In the genomic region with DNA sequence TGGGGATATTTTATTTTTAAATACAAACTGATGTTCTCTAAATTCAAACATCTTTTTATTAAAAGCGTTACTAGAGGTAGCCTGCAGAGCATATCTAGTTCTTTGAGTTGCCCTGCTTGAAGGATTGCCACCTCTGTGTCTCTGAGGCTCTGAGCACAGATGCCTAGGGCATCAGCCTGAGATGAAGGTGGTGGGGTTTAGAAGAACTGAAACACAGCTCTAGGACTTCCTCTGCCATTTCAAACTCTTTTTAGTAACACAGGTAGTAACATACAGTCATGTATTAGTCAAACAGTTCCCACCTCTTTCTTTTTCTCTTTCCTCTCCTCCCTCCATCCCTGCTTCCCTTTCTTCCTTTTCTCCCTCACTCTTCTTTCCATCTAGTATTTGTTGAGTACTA, we compare ENCODE assay signal across 12 cellular contexts. TPM values are rescaled to one million over a fixed set of nuclear protein-coding genes. Genes with fewer than 3 reads are reported as not detected.
A peak's percentile ranks its signal among the peaks of the same experiment; 100 is the strongest.
DNase-seq lines count a peak whose midpoint lies in the region; ATAC-seq and TF ChIP-seq lines count a peak whose summit lies in the region.
"Had no signal": no experiment of that assay in that cellular context is flagged by ENCODE, and none has a peak within 500 bp of the region (broad histone marks: within the 10 kb centered on the region; RNA-seq: fewer than 3 reads in every experiment).

No MANE protein-coding gene starts in this region.

- peaks cover 44% of the 10 kb centered on the region for H3K36me3 Mint-ChIP-seq in neural progenitor cell

- H3K9ac ChIP-seq in neural progenitor cell = no peak overlapping the region

- H3K4me3 Mint-ChIP-seq in neural progenitor cell = no peak overlapping the region
- H3K4me3 Mint-ChIP-seq: stimulated activated effector memory CD8-positive, alpha-beta T cell treated with anti-CD3 and anti-CD28 coated beads, Interleukin-12 subunit alpha, Interleukin-12 subunit beta, amount 100 ng/mL, for 72 hours had no signal

- no peaks in the 10 kb centered on the region for H4K20me1 ChIP-seq in neural progenitor cell (ENCODE audit: low read depth)

- no peaks in the 10 kb centered on the region for H3K9me3 Mint-ChIP-seq in neural progenitor cell
- H3K9me3 Mint-ChIP-seq: stimulated activated effector memory CD8-positive, alpha-beta T cell treated with anti-CD3 and anti-CD28 coated beads, Interleukin-12 subunit alpha, Interleukin-12 subunit beta, amount 100 ng/mL, for 72 hours had no signal

- no peaks in the 10 kb centered on the region for H3K4me1 ChIP-seq in neural progenitor cell

- H3K4me1 Mint-ChIP-seq in neural progenitor cell = peaks cover 39% of the 10 kb centered on the region

- no peaks in the 10 kb centered on the region for H3K27me3 ChIP-seq in neural progenitor cell

- no peak overlapping the region for H3K4me2 ChIP-seq in neural progenitor cell

- no peaks in the 10 kb centered on the region for H3K79me2 ChIP-seq in neural progenitor cell (ENCODE audit: low read depth)

- no peak overlapping the region for H3K27ac ChIP-seq in neural progenitor cell
- H3K27ac ChIP-seq: WERI-Rb-1 had no signal

- H2AFZ ChIP-seq in neural progenitor cell (replicated peaks) = no peak overlapping the region

- H3K4me3 ChIP-seq in neural progenitor cell = no peak overlapping the region

- ATAC-seq in GM18909 (IDR thresholded peaks at IDR 0.05; ENCODE audit: poor library complexity, unreplicated experiment) (peak; percentile 87), GM21576 (IDR thresholded peaks at IDR 0.05; ENCODE audit: unreplicated experiment) (peak; percentile 91), HG03108 (IDR thresholded peaks at IDR 0.05; ENCODE audit: unreplicated experiment) (peak; percentile 80)
- ATAC-seq: Right ventricle myocardium inferior; stimulated activated effector memory CD8-positive, alpha-beta T cell treated with anti-CD3 and anti-CD28 coated beads, Interleukin-12 subunit alpha, Interleukin-12 subunit beta, amount 100 ng/mL, for 72 hours had no signal

- H3K9me3 ChIP-seq in neural progenitor cell (ENCODE audit: low read depth) = no peaks in the 10 kb centered on the region

- H3F3A ChIP-seq in neural progenitor cell (ENCODE audit: low read depth) = no peaks in the 10 kb centered on the region

- H3K27me3 Mint-ChIP-seq in neural progenitor cell (ENCODE audit: insufficient read depth, low read depth) = no peaks in the 10 kb centered on the region

- H3K27ac Mint-ChIP-seq in neural progenitor cell = peak overlapping the region; percentile 77
- H3K27ac Mint-ChIP-seq: stimulated activated effector memory CD8-positive, alpha-beta T cell treated with anti-CD3 and anti-CD28 coated beads, Interleukin-12 subunit alpha, Interleukin-12 subunit beta, amount 100 ng/mL, for 72 hours had no signal

- no peak for TF ChIP-seq CTCF in neural progenitor cell (IDR thresholded peaks at IDR 0.05)

- H3K36me3 ChIP-seq in neural progenitor cell = peaks cover 15% of the 10 kb centered on the region

- DNase-seq in neural progenitor cell (ENCODE audit: low spot score) = no peak
- DNase-seq in dermis blood vessel endothelial cell = no peak
- no peak for DNase-seq in NCI-H2227 treated with DMSO at 0.1 percent for 48 hours (lab: John Stamatoyannopoulos, UW)
- no peak for DNase-seq in GM03348 (ENCODE audit: low spot score)
- DNase-seq: NCI-H2029 treated with DMSO at 0.1 percent for 48 hours; stimulated activated CD4-positive, alpha-beta T cell treated with anti-CD3 and anti-CD28 coated beads, Interleukin-15, amount 100 ng/mL, for 24 hours; WERI-Rb-1 had no signal

RNA-seq across cellular contexts. Expression of gene TTC21B, which starts 57.6 kb away (rescaled TPM):
- total RNA-seq in neural progenitor cell (ENCODE audit: low replicate concordance) (27.3 and 46.9 TPM in 2 replicates), dermis blood vessel endothelial cell (33.4 and 45.2 TPM in 2 replicates)
